In genomic region chr1:244653439-244654283, GRCh38 we compare ENCODE assay signal across 8 cellular contexts. TPM values are rescaled to one million over a fixed set of nuclear protein-coding genes. Genes with fewer than 3 reads are reported as not detected.
A peak's percentile ranks its signal among the peaks of the same experiment; 100 is the strongest.
DNase-seq lines count a peak whose midpoint lies in the region; ATAC-seq, FAIRE-seq and TF ChIP-seq lines count a peak whose summit lies in the region.

No MANE protein-coding gene starts in this region.

- H3K4me2 ChIP-seq in GM12878 (ENCODE audit: control insufficient read depth, insufficient read depth) (peak overlapping the region; percentile 91), HepG2 (ENCODE audit: low read depth, low read length) (peak overlapping the region; percentile 67)

- H3K4me3 Mint-ChIP-seq in Calu3 (ENCODE audit: low read depth, unreplicated experiment) = no peak overlapping the region

- H3K9ac ChIP-seq in HUES64 (ENCODE audit: low read depth, low read length) (peak overlapping the region; percentile 90), GM12878 (ENCODE audit: control insufficient read depth, insufficient read depth, low read length) (peak overlapping the region; percentile 90), HepG2 (ENCODE audit: insufficient read depth, low read depth, low read length) (peak overlapping the region; percentile 86)

- peak overlapping the region; percentile 91 for H3K27ac ChIP-seq in HUES64 (ENCODE audit: low read depth, low read length)
- peak overlapping the region; percentile 71 for H3K27ac ChIP-seq in GM12878 (ENCODE audit: control insufficient read depth, insufficient read depth)
- peak overlapping the region; percentile 83 for H3K27ac ChIP-seq in HepG2 (ENCODE audit: extremely low read length, insufficient read depth, low read length)
- H3K27ac ChIP-seq in uterus = peak overlapping the region; percentile 96

- TF ChIP-seq POLR2A in GM12878 (IDR thresholded peaks at IDR 0.05; ENCODE audit: low read depth, low read length) (no peak), HepG2 (IDR thresholded peaks at IDR 0.05; ENCODE audit: insufficient read depth in 1 of 2, low read depth in 2 of 2, low read length in 2 of 2) (no peak), uterus (IDR thresholded peaks at IDR 0.05) (no peak)

- FAIRE-seq in GM12878 (lab: Jason Lieb, UNC) (no peak), HepG2 (lab: Jason Lieb, UNC) (no peak)

- H3K79me2 ChIP-seq in GM12878 (ENCODE audit: control insufficient read depth, insufficient read depth, low read length) (peaks cover 13% of the 10 kb centered on the region), HepG2 (ENCODE audit: insufficient read depth, low read length) (peaks cover 51% of the 10 kb centered on the region)

- DNase-seq in Calu3 = no peak
- no peak for DNase-seq in GM12878 (ENCODE audit: low read depth, low spot score)
- DNase-seq in HepG2 (ENCODE audit: low spot score) = peak; percentile 38
- DNase-seq in uterus = no peak
- DNase-seq in NCI-H2081 treated with DMSO at 0.1 percent for 48 hours (lab: John Stamatoyannopoulos, UW) = no peak

- CTCF ChIA-PET in Calu3 (lab: Charles Lee) = interaction anchor here (0.9 to 1.2 kb wide), 3 partner anchors 50 to 181 kb away, joined by 3 to 5 read pairs (median 4); no protein-coding TSS in a partner anchor
- CTCF ChIA-PET in GM12878 (lab: Yijun Ruan, JAX) = interaction anchor here (0.7 to 1.1 kb wide), 3 partner anchors 49 to 180 kb away, joined by 3 read pairs; no protein-coding TSS in a partner anchor
- CTCF ChIA-PET in HepG2 (lab: Yijun Ruan, JAX; ENCODE audit: low intra/inter-chr PET ratio, low total read pairs) = interaction anchor here (1.6 kb wide), 1 partner anchor 50 kb away, joined by 7 read pairs; no protein-coding TSS in a partner anchor

- H3K4me3 ChIP-seq in HUES64 (ENCODE audit: low read length) (peak overlapping the region; percentile 76), GM12878 (peak overlapping the region; percentile 91), HepG2 (replicated peaks in 1 of 3; ENCODE audit: insufficient read depth in 1 of 3, low read depth in 2 of 3, low read length in 3 of 3) (peak overlapping the region; percentile 69 to 94 (median 94)), uterus (peak overlapping the region; percentile 69 to 96)

- POLR2A ChIA-PET in GM12878 (lab: Charles Lee) (interaction anchor here (0.6 to 0.9 kb wide), 3 partner anchors 207 to 236 kb away, joined by 3 to 4 read pairs (median 4); partner anchors contain the start of gene HNRNPU), HepG2 (lab: Yijun Ruan, JAX) (interaction anchor here (1.0 kb wide), 1 partner anchor 209 kb away, joined by 3 read pairs; no protein-coding TSS in a partner anchor)

- in situ Hi-C loops in GM12878 (cut with MboI) (loop anchor here (5.0 kb wide), 1 partner anchor 201 kb away; the partner anchor contains the start of gene ADSS2), HepG2 (cut with HindIII; ENCODE audit: extremely low pct_ligation_motif_present, low pct_unique_long_range_greater_than_20kb) (loop anchor here (10.0 kb wide), 1 partner anchor 199 kb away; the partner anchor contains the start of gene ADSS2)

- BruUV-seq in Calu3 (replicated peaks; lab: Mats Ljungman, UMichigan) (no TSS peak), GM12878 (replicated peaks; lab: Mats Ljungman, UMichigan) (no TSS peak), HepG2 (replicated peaks; lab: Mats Ljungman, UMichigan) (no TSS peak)

- intact Hi-C loops in Calu3 (cut with micrococcal nuclease; ENCODE audit: unreplicated experiment) = loop anchor here (1.0 to 10.0 kb wide), 2 partner anchors 50 to 199 kb away; partner anchors contain the start of gene ADSS2
- intact Hi-C loops in GM12878 (cut with micrococcal nuclease; ENCODE audit: unreplicated experiment) = loop anchor here (2.0 to 10.0 kb wide), 3 partner anchors 201 to 291 kb away; partner anchors contain the start of gene HNRNPU
- intact Hi-C loops in HepG2 (cut with micrococcal nuclease; ENCODE audit: unreplicated experiment) = loop anchor here (2.0 to 5.0 kb wide), 5 partner anchors 51 to 394 kb away; partner anchors contain the start of gene HNRNPU
- intact Hi-C loops in uterus (cut with DNase I; ENCODE audit: low total_unique reads) = no loop called here

- WGBS in HUES64 = under 1% methylated on average over 38 of the region's 38 CpGs
- WGBS in GM12878 (ENCODE audit: insufficient coverage, insufficient replicate concordance, low lambda C conversion rate, missing lambda C conversion rate) = under 1% methylated on average over 37 of the region's 38 CpGs
- WGBS in HepG2 (ENCODE audit: low lambda C conversion rate) = 0% methylated on average over 28 of the region's 38 CpGs

- H3K9me3 ChIP-seq in HUES64 (ENCODE audit: insufficient read depth, low read depth, low read length) = no peaks in the 10 kb centered on the region
- no peaks in the 10 kb centered on the region for H3K9me3 ChIP-seq in GM12878 (replicated peaks; ENCODE audit: control insufficient read depth, insufficient read depth, low read length)
- H3K9me3 ChIP-seq in HepG2 (ENCODE audit: low read length) = no peaks in the 10 kb centered on the region
- H3K9me3 ChIP-seq in uterus = no peaks in the 10 kb centered on the region

- peaks cover 20% of the 10 kb centered on the region for H3K27me3 Mint-ChIP-seq in Calu3 (ENCODE audit: unreplicated experiment)

- SMC1A ChIA-PET in GM12878 (lab: Charles Lee; ENCODE audit: uncharacterized antibody, unreplicated experiment) = interaction anchor here (0.7 to 1.3 kb wide), 4 partner anchors 19 to 388 kb away, joined by 3 read pairs; no protein-coding TSS in a partner anchor

- RAD21 ChIA-PET in GM12878 (lab: Charles Lee; ENCODE audit: unreplicated experiment) = interaction anchor here (1.8 kb wide), 1 partner anchor 49 kb away, joined by 4 read pairs; no protein-coding TSS in a partner anchor

- peaks cover 17% of the 10 kb centered on the region for H3K36me3 ChIP-seq in HUES64 (ENCODE audit: insufficient read depth, low read length)
- H3K36me3 ChIP-seq in GM12878 (ENCODE audit: control insufficient read depth in 2 of 2, insufficient read depth in 2 of 2, low read length in 1 of 2) = no peaks in the 10 kb centered on the region
- peaks cover 2 to 5% of the 10 kb centered on the region in 2 experiments; a peak in 2 of 5 replicates for H3K36me3 ChIP-seq in HepG2 (replicated peaks in 1 of 2; ENCODE audit: control insufficient read depth in 1 of 2, insufficient read depth in 2 of 2, low read length in 2 of 2)
- no peaks in the 10 kb centered on the region for H3K36me3 ChIP-seq in uterus

- no peaks in the 10 kb centered on the region for H3K36me3 Mint-ChIP-seq in Calu3 (ENCODE audit: insufficient read depth, unreplicated experiment)

- TF ChIP-seq RAD21 in GM12878 (IDR thresholded peaks at IDR 0.05; ENCODE audit: insufficient read depth, low read depth, low read length) (no peak), HepG2 (CRISPR knock-in tag; IDR thresholded peaks at IDR 0.05) (no peak)

- H4K20me1 ChIP-seq in GM12878 (ENCODE audit: control insufficient read depth, insufficient read depth) = no peaks in the 10 kb centered on the region
- H4K20me1 ChIP-seq in HepG2 (ENCODE audit: insufficient read depth, low read length) = no peaks in the 10 kb centered on the region

- H3K9me3 Mint-ChIP-seq in Calu3 (ENCODE audit: low read depth, unreplicated experiment) = no peaks in the 10 kb centered on the region

- peaks cover 7% of the 10 kb centered on the region for H3K4me1 Mint-ChIP-seq in Calu3 (ENCODE audit: low read depth, unreplicated experiment)

- TF ChIP-seq EP300 in GM12878 (IDR thresholded peaks at IDR 0.05; ENCODE audit: borderline replicate concordance in 1 of 2, control insufficient read depth in 1 of 2, low read depth in 2 of 2, low read length in 2 of 2) (no peak), HepG2 (IDR thresholded peaks at IDR 0.05; ENCODE audit: low read depth in 2 of 2, low read length in 2 of 2) (no peak), HepG2 (CRISPR knock-in tag; IDR thresholded peaks at IDR 0.05; ENCODE audit: borderline replicate concordance) (no peak)

- H3K27ac Mint-ChIP-seq in Calu3 (ENCODE audit: unreplicated experiment) = no peak overlapping the region

- ATAC-seq in GM12878 = no peak; the same call in 1 of the 3 replicates
- peak; percentile 13 for ATAC-seq in HepG2
- ATAC-seq in GM21528 (IDR thresholded peaks at IDR 0.05; ENCODE audit: low FRiP score, unreplicated experiment) = no peak
- no peak for ATAC-seq in GM21367 (IDR thresholded peaks at IDR 0.05; ENCODE audit: unreplicated experiment)

- TF ChIP-seq CTCF in Calu3 (IDR thresholded peaks at IDR 0.05; ENCODE audit: unreplicated experiment) (peak; percentile 17), GM12878 (IDR thresholded peaks at IDR 0.05 in 2 of 3, conservative IDR thresholded peaks at IDR 0.05 in 1 of 3; ENCODE audit: control insufficient read depth in 2 of 3, extremely low read depth in 1 of 3, insufficient read depth in 1 of 3, low read depth in 3 of 3, low read length in 3 of 3) (no peak), HepG2 (CRISPR knock-in tag; IDR thresholded peaks at IDR 0.05) (no peak), uterus (IDR thresholded peaks at IDR 0.05) (no peak)

- H3K27me3 ChIP-seq in HUES64 (ENCODE audit: insufficient read depth, low read length) = no peaks in the 10 kb centered on the region
- H3K27me3 ChIP-seq in GM12878 (replicated peaks in 1 of 2; ENCODE audit: control insufficient read depth in 2 of 2, insufficient read depth in 2 of 2, low read length in 1 of 2) = no peaks in the 10 kb centered on the region; a peak in 1 of 4 replicates
- no peaks in the 10 kb centered on the region; a peak in 1 of 5 replicates for H3K27me3 ChIP-seq in HepG2 (ENCODE audit: control insufficient read depth in 1 of 2, insufficient read depth in 2 of 2, low read length in 2 of 2)
- no peaks in the 10 kb centered on the region for H3K27me3 ChIP-seq in uterus

- H3K4me1 ChIP-seq in HUES64 (ENCODE audit: insufficient read depth, low read length) = peaks cover 42% of the 10 kb centered on the region
- H3K4me1 ChIP-seq in GM12878 (ENCODE audit: control insufficient read depth, insufficient read depth, low read length) = no peaks in the 10 kb centered on the region
- peaks cover 33% of the 10 kb centered on the region for H3K4me1 ChIP-seq in HepG2 (ENCODE audit: insufficient read depth, low read length)
- H3K4me1 ChIP-seq in uterus = peaks cover 0 to 4% of the 10 kb centered on the region in 2 donors

- H2AFZ ChIP-seq in GM12878 (ENCODE audit: control insufficient read depth, low read depth, low read length) = peak overlapping the region; percentile 82
- no peak overlapping the region for H2AFZ ChIP-seq in HepG2 (ENCODE audit: low read length)

RNA-seq across cellular contexts. Expression of gene DESI2, which starts 0.7 kb away (rescaled TPM):
- total RNA-seq in Calu3 (2022) (29.8 and 39.1 TPM in 2 replicates), GM12878 (2014; rRNA removed) (19.8 and 21.5 TPM in 2 replicates), GM12878 (2014; rRNA removed; fragmentation: Illumina TruSeq; extraction: Trizol) (17.1 and 18.9 TPM in 2 replicates), GM12878 (2021) (15.0 and 15.8 TPM in 2 replicates), HepG2 (2016; rRNA removed; fragmentation: Illumina TruSeq; extraction: Trizol) (42.2 and 62.0 TPM in 2 replicates), uterus (100 to 1,000 TPM in 1 of 4 donors, 10 to 100 TPM in 3; 16.7 to 109 (median 37.7) TPM)
- 67.4 TPM for polyA plus RNA-seq in HUES64 (2013, experiment 1 of 2)
- polyA plus RNA-seq in HUES64 (2013, experiment 2 of 2) = 63.7 TPM
- total RNA-seq in GM12878 (2013; cell fraction: nucleolus; rRNA removed) = 9.6 and 9.8 TPM in 2 replicates
- 6.4 TPM for polyA plus RNA-seq in GM12878 (2011; ENCODE audit: low read depth)
- polyA plus RNA-seq in GM12878 (2011; rRNA removed) (21.1 and 30.5 TPM in 2 replicates), GM12878 (2014; fragmentation: Illumina TruSeq; extraction: Trizol) (13.7 and 17.5 TPM in 2 replicates), GM12878 (2014; fragmentation: Nextera tagmentation; extraction: Ambion mirVana) (1 to 10 TPM; 6.2 to 7.0 TPM), GM12878 (2014; rRNA removed) (9.2 and 10.1 TPM in 2 replicates), GM12878 (2016; fragmentation: Nextera tagmentation; extraction: Ambion mirVana) (10 to 100 TPM; 19.3 to 21.5 TPM), HepG2 (2011; rRNA removed) (18.6 and 23.1 TPM in 2 replicates)
- 10.6 and 12.0 TPM in 2 replicates for polyA plus RNA-seq in GM12878 (2011; cell fraction: cytosol; rRNA removed)
- 10.4 and 11.5 TPM in 2 replicates for polyA plus RNA-seq in GM12878 (2011; cell fraction: nucleus; rRNA removed)
- 7.8 and 9.1 TPM in 2 replicates for polyA plus RNA-seq in GM12878 (2012)
- 18.9 and 21.7 TPM in 2 replicates for polyA minus RNA-seq in GM12878 (2011; rRNA and poly(A)+ RNA removed)
- 9.0 and 10.3 TPM in 2 replicates for polyA minus RNA-seq in GM12878 (2011; cell fraction: cytosol; rRNA and poly(A)+ RNA removed)
- polyA minus RNA-seq in GM12878 (2011; cell fraction: nucleus; rRNA and poly(A)+ RNA removed) = 13.4 and 17.9 TPM in 2 replicates
- total RNA-seq in HepG2 (2016; cell fraction: cytosol; rRNA removed; fragmentation: Illumina TruSeq; extraction: Trizol; ENCODE audit: low read depth) = 11.7 and 12.7 TPM in 2 replicates
- 44.8 and 60.2 TPM in 2 replicates for total RNA-seq in HepG2 (2016; cell fraction: insoluble cytoplasmic fraction; rRNA removed; fragmentation: Illumina TruSeq; extraction: Trizol)
- total RNA-seq in HepG2 (2016; cell fraction: membrane; rRNA removed; fragmentation: Illumina TruSeq; extraction: Trizol) = 54.1 and 54.6 TPM in 2 replicates
- total RNA-seq in HepG2 (2016; cell fraction: nucleus; rRNA removed; fragmentation: Illumina TruSeq; extraction: Trizol) = 28.8 and 30.7 TPM in 2 replicates
- 12.6 and 15.7 TPM in 2 replicates for polyA plus RNA-seq in HepG2 (2011; cell fraction: cytosol; rRNA removed)
- 13.1 and 14.0 TPM in 2 replicates for polyA plus RNA-seq in HepG2 (2011; cell fraction: nucleus; rRNA removed)
- polyA plus RNA-seq in HepG2 (2012) = 20.9 and 26.0 TPM in 2 replicates
- polyA plus RNA-seq in HepG2 (2016; cell fraction: cytosol; fragmentation: Illumina TruSeq; extraction: Trizol; ENCODE audit: low read depth) = 10.7 and 11.8 TPM in 2 replicates
- polyA plus RNA-seq in HepG2 (2016; cell fraction: insoluble cytoplasmic fraction; fragmentation: Illumina TruSeq; extraction: Trizol; ENCODE audit: low read depth) = 46.8 and 48.5 TPM in 2 replicates
- polyA plus RNA-seq in HepG2 (2016; cell fraction: membrane; fragmentation: Illumina TruSeq; extraction: Trizol; ENCODE audit: low read depth) = 33.3 and 35.0 TPM in 2 replicates
- 30.2 and 30.6 TPM in 2 replicates for polyA plus RNA-seq in HepG2 (2016; cell fraction: nucleus; fragmentation: Illumina TruSeq; extraction: Trizol; ENCODE audit: insufficient read depth, low read depth)
- polyA minus RNA-seq in HepG2 (2011; rRNA and poly(A)+ RNA removed; ENCODE audit: low replicate concordance) = 29.7 and 33.1 TPM in 2 replicates
- 27.0 and 27.9 TPM in 2 replicates for polyA minus RNA-seq in HepG2 (2011; cell fraction: cytosol; rRNA and poly(A)+ RNA removed)
- 35.4 and 40.3 TPM in 2 replicates for polyA minus RNA-seq in HepG2 (2011; cell fraction: nucleus; rRNA and poly(A)+ RNA removed)
